In the genomic region with DNA sequence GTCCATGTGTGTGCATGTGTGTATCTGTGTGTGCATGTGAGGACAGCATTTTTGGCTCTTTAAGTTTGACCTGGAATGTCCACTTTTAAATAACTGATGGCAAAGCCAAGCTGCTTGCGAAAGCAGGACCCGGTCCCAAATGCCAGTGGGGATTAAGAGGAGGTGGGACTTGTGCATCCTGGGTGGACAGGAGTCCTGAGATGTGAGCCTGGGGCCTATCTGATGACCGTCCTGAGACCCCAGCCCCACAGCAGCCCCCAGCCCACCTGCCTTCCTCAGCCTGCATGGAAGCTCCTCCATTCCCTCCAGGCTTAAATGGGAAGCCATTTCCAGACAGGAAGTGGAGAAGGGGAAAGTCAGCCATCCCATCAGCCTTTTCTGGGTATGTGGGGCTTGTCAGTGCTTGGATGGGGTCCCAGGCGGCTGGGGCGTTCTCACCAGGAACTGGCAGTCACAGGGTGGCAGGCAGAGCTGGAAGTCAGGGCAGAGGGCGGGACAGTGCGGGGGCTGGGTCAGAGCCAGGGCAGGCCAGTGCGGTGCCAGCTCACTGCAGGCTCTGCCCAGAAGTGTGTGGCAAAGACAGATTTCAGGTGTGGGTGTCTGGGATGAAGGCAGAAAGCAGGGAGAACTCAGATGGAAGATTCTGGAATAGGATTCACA, we compare ENCODE assay signal across 20 cellular contexts.
DNase-seq lines count a peak whose midpoint lies in the region; ATAC-seq and TF ChIP-seq lines count a peak whose summit lies in the region.
"Had no signal": no experiment of that assay in that cellular context is flagged by ENCODE, and none has a peak within 500 bp of the region (broad histone marks: within the 10 kb centered on the region; RNA-seq: fewer than 3 reads in every experiment).

No MANE protein-coding gene starts in this region.

- 65 to 66% methylated on average over 8 of the region's 8 CpGs for WGBS in heart right ventricle, 2 donors
- WGBS in neuronal stem cell (ENCODE audit: extremely low coverage in 2 of 2, insufficient read length in 2 of 2, insufficient replicate concordance in 1 of 2), 2 donors = no CpG with 5 or more reads among the region's 8 CpGs
- WGBS in aorta, 2 donors = 18 to 19% methylated on average over 8 of the region's 8 CpGs

- no peak overlapping the region for H3K23ac ChIP-seq in neuronal stem cell (ENCODE audit: low read depth, low read length, poor library complexity)

- no peak overlapping the region for H4K91ac ChIP-seq in neuronal stem cell (ENCODE audit: low read depth, low read length, poor library complexity)

- H3K27me3 ChIP-seq in heart right ventricle (no peaks in the 10 kb centered on the region), neuronal stem cell (ENCODE audit: control insufficient read depth in 3 of 3, insufficient read depth in 3 of 3, low read depth in 1 of 3, low read length in 3 of 3) (no peaks in the 10 kb centered on the region), aorta (ENCODE audit: control insufficient read depth in 1 of 2, insufficient read depth in 2 of 2, low read length in 1 of 2) (no peaks in the 10 kb centered on the region)
- H3K27me3 ChIP-seq: brain microvascular endothelial cell, ovary, sigmoid colon had no signal

- no peak overlapping the region for H2BK120ac ChIP-seq in neuronal stem cell (ENCODE audit: low read depth, low read length)

- no peak overlapping the region for H3K27ac Mint-ChIP-seq in MCF 10A (ENCODE audit: low read depth, unreplicated experiment)
- H3K27ac Mint-ChIP-seq: activated CD4-positive, alpha-beta T cell treated with anti-CD3 and anti-CD28 coated beads, Interleukin-2, amount 10 ng/mL, durations not matched to agents 24 days and 14 days; activated T-helper 17 cell treated with anti-CD3 and anti-CD28 coated beads, Interleukin-2, amount 50 U/mL, for 72 hours; memory B cell; naive B cell had no signal

- intact Hi-C loops in MCF 10A (cut with micrococcal nuclease) = no loop called here
- intact Hi-C loops in heart right ventricle (cut with DNase I) = loop anchor here in 3 of 10 donors (5.0 to 10.0 kb wide), 3 partner anchors 115 to 173 kb away; a partner anchor contains a TSS
- intact Hi-C loops in aorta (cut with DNase I) = no loop called here

- ATAC-seq in heart right ventricle = peak in 7 of 8 donors; percentile 37 to 74 (median 51)
- ATAC-seq in aorta (ENCODE audit: low FRiP score) = peak; percentile 40
- ATAC-seq: activated T-helper 17 cell treated with anti-CD3 and anti-CD28 coated beads, Interleukin-2, amount 50 U/mL, for 72 hours had no signal

- POLR2A ChIA-PET in MCF 10A (lab: Yijun Ruan, JAX) = interaction anchor here (0.5 to 1.8 kb wide), 4 partner anchors 9 to 83 kb away, joined by 4 to 5 read pairs (median 4); no protein-coding TSS in a partner anchor

- no peaks in the 10 kb centered on the region for H3K9me3 Mint-ChIP-seq in MCF 10A (ENCODE audit: unreplicated experiment)
- H3K9me3 Mint-ChIP-seq: activated CD4-positive, alpha-beta T cell treated with anti-CD3 and anti-CD28 coated beads, Interleukin-2, amount 10 ng/mL, durations not matched to agents 24 days and 14 days; activated T-helper 17 cell treated with anti-CD3 and anti-CD28 coated beads, Interleukin-2, amount 50 U/mL, for 72 hours; memory B cell had no signal

- no peak overlapping the region for H2BK12ac ChIP-seq in neuronal stem cell (ENCODE audit: low read length)

- H3K18ac ChIP-seq in neuronal stem cell (ENCODE audit: low read length) = peak overlapping the region; percentile 60

- H3K9me3 ChIP-seq in heart right ventricle (no peaks in the 10 kb centered on the region), neuronal stem cell (replicated peaks in 1 of 2; ENCODE audit: control insufficient read depth in 2 of 2, insufficient read depth in 1 of 2, low read depth in 1 of 2, low read length in 2 of 2) (no peaks in the 10 kb centered on the region), aorta (ENCODE audit: control insufficient read depth, low read length) (no peaks in the 10 kb centered on the region)
- H3K9me3 ChIP-seq: ovary, sigmoid colon had no signal

- H3K4me2 ChIP-seq in neuronal stem cell (ENCODE audit: insufficient read depth, low read length, poor library complexity, severe bottlenecking) = no peak overlapping the region

- H3K27ac ChIP-seq in heart right ventricle (peak overlapping the region in 9 of 10 donors; percentile 23 to 83 (median 71)), neuronal stem cell (replicated peaks; ENCODE audit: low read length) (no peak overlapping the region), aorta (ENCODE audit: low read depth in 1 of 2, low read length in 2 of 2) (no peak overlapping the region)
- H3K27ac ChIP-seq: brain microvascular endothelial cell, coronary artery, ovary, sigmoid colon had no signal

- H3K36me3 ChIP-seq in heart right ventricle (no peaks in the 10 kb centered on the region), neuronal stem cell (replicated peaks in 1 of 2; ENCODE audit: control insufficient read depth in 2 of 2, insufficient read depth in 2 of 2, low read length in 2 of 2) (no peaks in the 10 kb centered on the region), aorta (ENCODE audit: control insufficient read depth in 1 of 2, insufficient read depth in 2 of 2, low read length in 1 of 2) (no peaks in the 10 kb centered on the region)
- H3K36me3 ChIP-seq: brain microvascular endothelial cell, ovary, sigmoid colon had no signal

- TF ChIP-seq CTCF in MCF 10A (IDR thresholded peaks at IDR 0.05; ENCODE audit: unreplicated experiment) (no peak), heart right ventricle (IDR thresholded peaks at IDR 0.05) (no peak)

- H3K4me1 ChIP-seq in heart right ventricle (peaks cover 16 to 70% (median 33%) of the 10 kb centered on the region in 9 donors), neuronal stem cell (ENCODE audit: control insufficient read depth in 2 of 2, insufficient read depth in 1 of 2, low read depth in 1 of 2, low read length in 2 of 2) (peaks cover 21 to 22% of the 10 kb centered on the region in 2 donors), aorta (ENCODE audit: control insufficient read depth in 1 of 2, insufficient read depth in 2 of 2, low read length in 2 of 2) (no peaks in the 10 kb centered on the region)

- no peak overlapping the region for H2AFZ ChIP-seq in neuronal stem cell (ENCODE audit: low read length)

- no peak overlapping the region for H4K8ac ChIP-seq in neuronal stem cell (ENCODE audit: low read depth, low read length)

- H2BK15ac ChIP-seq in neuronal stem cell (ENCODE audit: low read length) = peak overlapping the region; percentile 73

- no TSS peak for BruUV-seq in MCF 10A (replicated peaks; lab: Mats Ljungman, UMichigan)

- no peak overlapping the region for H2BK5ac ChIP-seq in neuronal stem cell (ENCODE audit: low read length)

- H3K4me1 Mint-ChIP-seq in MCF 10A (ENCODE audit: insufficient read depth, unreplicated experiment) = peaks cover 67% of the 10 kb centered on the region
- H3K4me1 Mint-ChIP-seq: activated CD4-positive, alpha-beta T cell treated with anti-CD3 and anti-CD28 coated beads, Interleukin-2, amount 10 ng/mL, durations not matched to agents 24 days and 14 days; activated T-helper 17 cell treated with anti-CD3 and anti-CD28 coated beads, Interleukin-2, amount 50 U/mL, for 72 hours; memory B cell; naive B cell had no signal

- no peaks in the 10 kb centered on the region for H3K36me3 Mint-ChIP-seq in MCF 10A (ENCODE audit: insufficient read depth, unreplicated experiment)
- H3K36me3 Mint-ChIP-seq: memory B cell, naive B cell had no signal

- CTCF ChIA-PET in MCF 10A (lab: Yijun Ruan, JAX) = no interaction called here

- no peaks in the 10 kb centered on the region for H3K27me3 Mint-ChIP-seq in MCF 10A (ENCODE audit: insufficient read depth, unreplicated experiment)
- H3K27me3 Mint-ChIP-seq: activated CD4-positive, alpha-beta T cell treated with anti-CD3 and anti-CD28 coated beads, Interleukin-2, amount 10 ng/mL, durations not matched to agents 24 days and 14 days had no signal

- no peak overlapping the region for H3K14ac ChIP-seq in neuronal stem cell (ENCODE audit: low read length)

- H3K4me3 Mint-ChIP-seq in MCF 10A (ENCODE audit: unreplicated experiment) = no peak overlapping the region
- H3K4me3 Mint-ChIP-seq: activated CD4-positive, alpha-beta T cell treated with anti-CD3 and anti-CD28 coated beads, Interleukin-2, amount 10 ng/mL, durations not matched to agents 24 days and 14 days; activated T-helper 17 cell treated with anti-CD3 and anti-CD28 coated beads, Interleukin-2, amount 50 U/mL, for 72 hours; memory B cell; naive B cell had no signal

- DNase-seq in MCF 10A (ENCODE audit: unreplicated experiment) (peak; percentile 51), heart right ventricle (peak; percentile 21 to 55), neuronal stem cell (ENCODE audit: low spot score) (no peak), aorta (peak; percentile 77 to 86), UCSD-AML1 (lab: John Stamatoyannopoulos, UW; ENCODE audit: unreplicated experiment) (no peak), COLO829 (ENCODE audit: low spot score) (no peak)
- DNase-seq in activated CD8-positive, alpha-beta memory T cell treated with anti-CD3 and anti-CD28 coated beads, Interleukin-2, amount 50 U/mL, for 4 hours = no peak
- DNase-seq: activated CD4-positive, alpha-beta T cell treated with anti-CD3 and anti-CD28 coated beads, Interleukin-2, amount 10 ng/mL, durations not matched to agents 24 days and 14 days; brain microvascular endothelial cell; DMS79; Kasumi-1; naive B cell; NCI-H1048; NCI-H187; NCI-H774; ovary; sigmoid colon had no signal

- H2AK5ac ChIP-seq in neuronal stem cell (ENCODE audit: low read depth, low read length) = peak overlapping the region; percentile 69

- H3K79me1 ChIP-seq in neuronal stem cell (ENCODE audit: low read depth, low read length) = no peaks in the 10 kb centered on the region

- no peak overlapping the region for H3K4me3 ChIP-seq in heart right ventricle
- H3K4me3 ChIP-seq in neuronal stem cell (ENCODE audit: low read length in 2 of 2) = no peak overlapping the region
- H3K4me3 ChIP-seq in aorta (ENCODE audit: low read length in 2 of 2) = no peak overlapping the region
- H3K4me3 ChIP-seq: coronary artery, ovary, sigmoid colon had no signal

- no peak overlapping the region for H3K4ac ChIP-seq in neuronal stem cell (ENCODE audit: low read length)

- H3K9ac ChIP-seq in neuronal stem cell (ENCODE audit: low read depth, low read length, poor library complexity) = no peak overlapping the region

Comparison
In these comparisons a context has a peak if more than half of its experiments do, and no peak if none do; other contexts are left out.
1. DNase-seq: peak in MCF 10A (single experiment), heart right ventricle (2 of 2) and aorta (2 of 2); none in neuronal stem cell (single experiment), activated CD8-positive, alpha-beta memory T cell treated with anti-CD3 and anti-CD28 coated beads, Interleukin-2, amount 50 U/mL, for 4 hours (single experiment), UCSD-AML1 (single experiment) and COLO829 (single experiment).
2. H3K27ac ChIP-seq: peak in heart right ventricle (9 of 10); none in neuronal stem cell (single experiment) and aorta (0 of 2).